In the genomic region with DNA sequence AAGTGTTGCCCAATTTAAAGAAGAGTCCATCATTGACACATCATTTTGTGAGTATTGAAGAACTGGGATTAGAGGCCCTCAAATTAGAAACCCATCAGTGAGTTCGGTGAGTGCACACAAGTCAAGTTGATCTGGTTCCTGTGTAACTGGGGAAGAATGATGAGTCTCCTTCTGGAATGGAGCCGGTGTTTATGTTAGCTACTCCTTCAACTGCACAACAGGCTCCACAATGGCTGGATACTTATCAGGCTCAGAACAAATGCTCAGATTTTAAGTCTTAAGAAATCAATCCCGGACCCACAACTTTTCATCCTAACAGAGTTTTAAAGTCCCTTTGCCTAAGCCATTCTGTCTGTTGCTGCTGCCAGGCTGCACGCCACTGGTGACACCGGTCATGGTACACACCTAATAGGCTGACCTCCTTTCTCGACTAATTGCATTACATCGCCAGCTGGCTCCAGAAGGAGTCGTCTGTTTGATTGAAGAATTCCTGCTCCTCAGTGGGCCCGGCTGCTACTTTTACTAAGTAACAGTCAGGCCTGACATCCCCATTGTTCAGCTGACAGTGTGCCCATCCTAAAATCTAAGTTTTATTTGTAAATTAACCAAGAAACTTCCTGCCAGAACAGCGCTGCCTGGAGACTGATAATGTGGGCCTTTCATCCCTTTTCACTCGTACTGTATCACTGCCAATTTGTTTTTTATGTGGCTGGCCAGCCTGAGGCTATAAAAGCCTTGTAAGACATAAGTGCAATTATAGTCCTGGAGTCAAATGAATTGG, we compare ENCODE assay signal across 15 cellular contexts.
DNase-seq lines count a peak whose midpoint lies in the region; ATAC-seq lines count a peak whose summit lies in the region.
"Had no signal": no experiment of that assay in that cellular context is flagged by ENCODE, and none has a peak within 500 bp of the region (broad histone marks: within the 10 kb centered on the region; RNA-seq: fewer than 3 reads in every experiment).

No MANE protein-coding gene starts in this region.

- peaks cover 62% of the 10 kb centered on the region for H3K4me1 Mint-ChIP-seq in activated CD4-positive, alpha-beta memory T cell treated with anti-CD3 and anti-CD28 coated beads for 36 hours (ENCODE audit: low read depth)
- peaks cover 35% of the 10 kb centered on the region for H3K4me1 Mint-ChIP-seq in activated CD4-positive, alpha-beta memory T cell treated with anti-CD3 and anti-CD28 coated beads, Interleukin-2, amount 10 ng/mL, durations not matched to agents 7 days and 5 days
- H3K4me1 Mint-ChIP-seq: B cell, immature natural killer cell had no signal

- no peak for ATAC-seq in GM21717 (IDR thresholded peaks at IDR 0.05; ENCODE audit: unreplicated experiment)

- no peak overlapping the region for H3K4me3 Mint-ChIP-seq in activated CD4-positive, alpha-beta memory T cell treated with anti-CD3 and anti-CD28 coated beads for 36 hours
- H3K4me3 Mint-ChIP-seq in activated CD4-positive, alpha-beta memory T cell treated with anti-CD3 and anti-CD28 coated beads, Interleukin-2, amount 10 ng/mL, durations not matched to agents 7 days and 5 days, result no peak overlapping the region
- H3K4me3 Mint-ChIP-seq: B cell, immature natural killer cell had no signal

- intact Hi-C loops in activated CD4-positive, alpha-beta memory T cell treated with anti-CD3 and anti-CD28 coated beads for 36 hours (cut with micrococcal nuclease), result loop anchor here (5.0 to 10.0 kb wide), 3 partner anchors 553 to 1059 kb away; no protein-coding TSS in a partner anchor

- no peak for DNase-seq in activated CD4-positive, alpha-beta memory T cell treated with anti-CD3 and anti-CD28 coated beads for 36 hours
- DNase-seq in activated CD4-positive, alpha-beta memory T cell treated with anti-CD3 and anti-CD28 coated beads, Interleukin-2, amount 10 ng/mL, durations not matched to agents 7 days and 5 days, result no peak
- DNase-seq in RPMI7951 (ENCODE audit: low read depth) (peak; percentile 77), globus pallidus (ENCODE audit: low spot score) (peak; percentile 79), T-helper 9 cell (no peak), activated gamma-delta T cell (lab: John Stamatoyannopoulos, UW) (no peak)
- DNase-seq: immature natural killer cell; NCI-H2029 treated with DMSO at 0.1 percent for 48 hours; SHP77 treated with DMSO at 0.1 percent for 48 hours; stimulated activated CD4-positive, alpha-beta T cell treated with anti-CD3 and anti-CD28 coated beads, Interleukin-4, amount 100 ng/mL, for 4 hours; tibial artery had no signal

- CTCF ChIA-PET in activated CD4-positive, alpha-beta memory T cell treated with anti-CD3 and anti-CD28 coated beads for 36 hours (lab: Charles Lee), result interaction anchor here (0.6 to 2.6 kb wide), 5 partner anchors 10 to 138 kb away, joined by 3 to 10 read pairs (median 3); no protein-coding TSS in a partner anchor
- CTCF ChIA-PET in activated CD4-positive, alpha-beta memory T cell treated with anti-CD3 and anti-CD28 coated beads, Interleukin-2, amount 10 ng/mL, durations not matched to agents 7 days and 5 days (lab: Charles Lee), result interaction anchor here (0.9 kb wide), 1 partner anchor 14 kb away, joined by 3 read pairs; no protein-coding TSS in a partner anchor

- POLR2A ChIA-PET in activated CD4-positive, alpha-beta memory T cell treated with anti-CD3 and anti-CD28 coated beads for 36 hours (lab: Charles Lee), result interaction anchor here (1.2 to 2.4 kb wide), 4 partner anchors 10 to 130 kb away, joined by 3 to 14 read pairs (median 6); no protein-coding TSS in a partner anchor
- POLR2A ChIA-PET in activated CD4-positive, alpha-beta memory T cell treated with anti-CD3 and anti-CD28 coated beads, Interleukin-2, amount 10 ng/mL, durations not matched to agents 7 days and 5 days (lab: Charles Lee), result no interaction called here

- H3K27ac ChIP-seq in temporal lobe (ENCODE audit: low read depth, low read length), result peak overlapping the region; percentile 62
- H3K27ac ChIP-seq: neutrophil, tibial artery had no signal

- H3K36me3 Mint-ChIP-seq in activated CD4-positive, alpha-beta memory T cell treated with anti-CD3 and anti-CD28 coated beads for 36 hours, result peaks cover 47% of the 10 kb centered on the region
- peaks cover 39% of the 10 kb centered on the region for H3K36me3 Mint-ChIP-seq in activated CD4-positive, alpha-beta memory T cell treated with anti-CD3 and anti-CD28 coated beads, Interleukin-2, amount 10 ng/mL, durations not matched to agents 7 days and 5 days (ENCODE audit: low read depth)

- peak overlapping the region; percentile 84 for H3K27ac Mint-ChIP-seq in activated CD4-positive, alpha-beta memory T cell treated with anti-CD3 and anti-CD28 coated beads for 36 hours
- no peak overlapping the region for H3K27ac Mint-ChIP-seq in activated CD4-positive, alpha-beta memory T cell treated with anti-CD3 and anti-CD28 coated beads, Interleukin-2, amount 10 ng/mL, durations not matched to agents 7 days and 5 days
- H3K27ac Mint-ChIP-seq: B cell, immature natural killer cell had no signal

- H3K27me3 Mint-ChIP-seq in activated CD4-positive, alpha-beta memory T cell treated with anti-CD3 and anti-CD28 coated beads for 36 hours, result no peaks in the 10 kb centered on the region
- H3K27me3 Mint-ChIP-seq in activated CD4-positive, alpha-beta memory T cell treated with anti-CD3 and anti-CD28 coated beads, Interleukin-2, amount 10 ng/mL, durations not matched to agents 7 days and 5 days, result no peaks in the 10 kb centered on the region
- H3K27me3 Mint-ChIP-seq: B cell had no signal

- no peaks in the 10 kb centered on the region for H3K9me3 Mint-ChIP-seq in activated CD4-positive, alpha-beta memory T cell treated with anti-CD3 and anti-CD28 coated beads for 36 hours
- H3K9me3 Mint-ChIP-seq in activated CD4-positive, alpha-beta memory T cell treated with anti-CD3 and anti-CD28 coated beads, Interleukin-2, amount 10 ng/mL, durations not matched to agents 7 days and 5 days, result no peaks in the 10 kb centered on the region
- H3K9me3 Mint-ChIP-seq: immature natural killer cell had no signal

Comparison
In these comparisons a context has a peak if more than half of its experiments do, and no peak if none do; other contexts are left out.
1. DNase-seq: peak in RPMI7951 (single experiment) and globus pallidus (single experiment); none in activated CD4-positive, alpha-beta memory T cell treated with anti-CD3 and anti-CD28 coated beads for 36 hours (single experiment), activated CD4-positive, alpha-beta memory T cell treated with anti-CD3 and anti-CD28 coated beads, Interleukin-2, amount 10 ng/mL, durations not matched to agents 7 days and 5 days (single experiment), T-helper 9 cell (single experiment) and activated gamma-delta T cell (single experiment).